15 cellular contexts compared by ENCODE assay signal in the genomic region with DNA sequence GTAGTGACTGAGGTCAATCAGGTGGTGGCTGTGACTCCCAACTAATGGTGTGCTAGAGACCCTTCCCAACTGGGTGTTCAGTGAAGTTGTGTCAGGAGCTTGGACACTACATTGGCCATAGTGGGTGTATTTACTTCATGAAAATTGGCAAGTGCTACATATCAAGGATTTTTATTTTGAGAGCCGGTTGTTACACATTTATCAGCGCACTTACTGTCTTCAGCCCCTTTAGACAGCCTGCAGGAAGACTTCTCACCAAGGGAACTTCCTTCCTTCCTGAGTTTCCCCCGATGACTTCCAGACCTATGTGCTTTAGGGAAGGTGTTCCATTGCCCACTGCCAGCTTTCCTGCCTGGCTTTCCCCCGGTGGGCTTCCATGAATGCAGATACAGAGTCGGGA.
"Had no signal": no experiment of that assay in that cellular context is flagged by ENCODE, and none has a peak within 500 bp of the region (broad histone marks: within the 10 kb centered on the region; RNA-seq: fewer than 3 reads in every experiment).

No MANE protein-coding gene starts in this region.

- DNase-seq: activated CD4-positive, alpha-beta T cell treated with anti-CD3 and anti-CD28 coated beads, Interleukin-2, amount 10 ng/mL, durations not matched to agents 24 days and 14 days; activated CD8-positive, alpha-beta T cell treated with anti-CD3 and anti-CD28 coated beads for 36 hours; activated naive CD4-positive, alpha-beta T cell treated with Interleukin-2 at 50 U/mL for 16 hours; activated naive CD8-positive, alpha-beta T cell treated with anti-CD3 and anti-CD28 coated beads, Interleukin-2, amount 10 ng/mL, durations not matched to agents 7 days and 5 days; activated T-cell treated with anti-CD3 and anti-CD28 coated beads, Interleukin-2, amount 50 U/mL, for 1 hour; cortex of kidney; stimulated activated naive B cell treated with anti-CD40 and anti-IgM and Interleukin-4, amounts not matched to agents 10 μg/mL and 1 μg/mL and 100 μg/mL, for 72 hours; T1000; tibial artery had no signal

- H3K4me1 ChIP-seq: body of pancreas, tibial artery had no signal

- H3K36me3 Mint-ChIP-seq: activated naive CD8-positive, alpha-beta T cell treated with anti-CD3 and anti-CD28 coated beads, Interleukin-2, amount 10 ng/mL, durations not matched to agents 7 days and 5 days; natural killer cell treated with Interleukin-12 subunit alpha and Interleukin-12 subunit beta and Interleukin-15 and Interleukin-18, amount 100 ng/mL, for 72 hours; stimulated activated naive B cell treated with anti-CD40 and anti-IgM and Interleukin-4, amounts not matched to agents 10 μg/mL and 1 μg/mL and 100 μg/mL, for 72 hours had no signal

- H3K27ac Mint-ChIP-seq: activated CD4-positive, alpha-beta T cell treated with anti-CD3 and anti-CD28 coated beads, Interleukin-2, amount 10 ng/mL, durations not matched to agents 24 days and 14 days; activated CD8-positive, alpha-beta T cell treated with anti-CD3 and anti-CD28 coated beads for 36 hours; activated T-helper 2 cell treated with anti-CD3 and anti-CD28 coated beads, Interferon-gamma antibody, Interleukin-2, Interleukin-4, amounts not matched to agents 10 μg/mL and 5 μg/mL and 100 μg/mL, durations not matched to agents 14 hours and 24 hours and 36 hours; natural killer cell treated with Interleukin-12 subunit alpha and Interleukin-12 subunit beta and Interleukin-15 and Interleukin-18, amount 100 ng/mL, for 72 hours; stimulated activated naive B cell treated with anti-CD40 and anti-IgM and Interleukin-4, amounts not matched to agents 10 μg/mL and 1 μg/mL and 100 μg/mL, for 72 hours had no signal

- H3K4me3 ChIP-seq: body of pancreas, tibial artery, uterus had no signal

- H3K9me3 Mint-ChIP-seq: activated CD4-positive, alpha-beta T cell treated with anti-CD3 and anti-CD28 coated beads, Interleukin-2, amount 10 ng/mL, durations not matched to agents 24 days and 14 days; activated CD8-positive, alpha-beta T cell treated with anti-CD3 and anti-CD28 coated beads for 36 hours; activated naive CD8-positive, alpha-beta T cell treated with anti-CD3 and anti-CD28 coated beads, Interleukin-2, amount 10 ng/mL, durations not matched to agents 7 days and 5 days; activated T-helper 2 cell treated with anti-CD3 and anti-CD28 coated beads, Interferon-gamma antibody, Interleukin-2, Interleukin-4, amounts not matched to agents 10 μg/mL and 5 μg/mL and 100 μg/mL, durations not matched to agents 14 hours and 24 hours and 36 hours; natural killer cell treated with Interleukin-12 subunit alpha and Interleukin-12 subunit beta and Interleukin-15 and Interleukin-18, amount 100 ng/mL, for 72 hours had no signal

- H3K4me3 Mint-ChIP-seq: activated CD4-positive, alpha-beta T cell treated with anti-CD3 and anti-CD28 coated beads, Interleukin-2, amount 10 ng/mL, durations not matched to agents 24 days and 14 days; activated CD8-positive, alpha-beta T cell treated with anti-CD3 and anti-CD28 coated beads for 36 hours; activated naive CD8-positive, alpha-beta T cell treated with anti-CD3 and anti-CD28 coated beads, Interleukin-2, amount 10 ng/mL, durations not matched to agents 7 days and 5 days; central memory CD8-positive, alpha-beta T cell; natural killer cell treated with Interleukin-12 subunit alpha and Interleukin-12 subunit beta and Interleukin-15 and Interleukin-18, amount 100 ng/mL, for 72 hours; stimulated activated naive B cell treated with anti-CD40 and anti-IgM and Interleukin-4, amounts not matched to agents 10 μg/mL and 1 μg/mL and 100 μg/mL, for 72 hours had no signal

- H3K27ac ChIP-seq: body of pancreas, tibial artery, uterus had no signal

- H3K27me3 ChIP-seq: uterus had no signal

- H3K4me1 Mint-ChIP-seq: activated CD4-positive, alpha-beta T cell treated with anti-CD3 and anti-CD28 coated beads, Interleukin-2, amount 10 ng/mL, durations not matched to agents 24 days and 14 days; activated naive CD8-positive, alpha-beta T cell treated with anti-CD3 and anti-CD28 coated beads, Interleukin-2, amount 10 ng/mL, durations not matched to agents 7 days and 5 days; central memory CD8-positive, alpha-beta T cell had no signal

- H3K27me3 Mint-ChIP-seq: activated CD4-positive, alpha-beta T cell treated with anti-CD3 and anti-CD28 coated beads, Interleukin-2, amount 10 ng/mL, durations not matched to agents 24 days and 14 days; activated naive CD8-positive, alpha-beta T cell treated with anti-CD3 and anti-CD28 coated beads, Interleukin-2, amount 10 ng/mL, durations not matched to agents 7 days and 5 days; central memory CD8-positive, alpha-beta T cell had no signal

- H3K9me3 ChIP-seq: body of pancreas, tibial artery, uterus had no signal

- H3K36me3 ChIP-seq: tibial artery, uterus had no signal

- ATAC-seq: activated CD8-positive, alpha-beta T cell treated with anti-CD3 and anti-CD28 coated beads for 36 hours; body of pancreas; esophagus mucosa; stimulated activated naive B cell treated with anti-CD40 and anti-IgM and Interleukin-4, amounts not matched to agents 10 μg/mL and 1 μg/mL and 100 μg/mL, for 72 hours had no signal
